25 cellular contexts compared by ENCODE assay signal in the genomic region with DNA sequence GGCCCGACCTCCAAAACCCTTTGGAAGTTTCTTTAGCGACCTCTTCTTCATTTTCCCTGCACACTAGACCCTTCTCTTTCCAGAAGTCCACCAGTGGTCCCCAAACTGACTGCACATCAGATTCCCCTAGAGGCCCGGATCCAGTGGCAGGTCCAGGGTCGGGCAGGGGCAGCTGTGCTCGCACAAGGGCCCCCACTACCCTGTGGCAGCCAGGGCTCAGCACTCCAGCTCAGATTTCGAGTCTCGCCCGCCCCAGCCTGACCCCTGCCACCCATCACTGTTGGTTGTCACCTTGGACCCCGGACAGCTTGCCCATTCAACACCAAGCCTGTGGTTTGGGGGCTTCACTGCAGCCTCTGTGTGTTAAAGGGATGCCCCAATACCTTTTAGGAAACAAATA.
"Had no signal": no experiment of that assay in that cellular context is flagged by ENCODE, and none has a peak within 500 bp of the region (broad histone marks: within the 10 kb centered on the region; RNA-seq: fewer than 3 reads in every experiment).

No MANE protein-coding gene starts in this region.

- DNase-seq: head of caudate nucleus; hypothalamus; immature natural killer cell; left ventricle myocardium inferior; mesendoderm; naive B cell; natural killer cell; nucleus accumbens; right lobe of liver; stimulated activated CD4-positive, alpha-beta T cell treated with anti-CD3 and anti-CD28 coated beads, Interleukin-1b, Interleukin-23, amount 100 ng/mL, for 48 hours; stimulated activated CD4-positive, alpha-beta T cell treated with anti-CD3 and anti-CD28 coated beads, Interleukin-2, amount 100 ng/mL, for 48 hours; stimulated activated CD4-positive, alpha-beta T cell treated with anti-CD3 and anti-CD28 coated beads, Interleukin-4, amount 100 ng/mL, for 4 hours; stimulated activated CD8-positive, alpha-beta memory T cell treated with anti-CD3 and anti-CD28 coated beads, Interleukin-4, amount 100 ng/mL, for 48 hours; stimulated activated naive CD8-positive, alpha-beta T cell treated with anti-CD3 and anti-CD28 coated beads, Interleukin-15, Interleukin-2, amounts not matched to agents 100 U/mL and 50 U/mL, for 24 hours; stomach; tibial artery; trophoblast cell; upper lobe of right lung had no signal

- H3K4me3 Mint-ChIP-seq: immature natural killer cell; mesothelial cell of epicardium; naive B cell; natural killer cell; stimulated activated memory B cell treated with anti-CD40 and anti-IgM and Interleukin-4, amounts not matched to agents 10 μg/mL and 1 μg/mL and 100 μg/mL, for 72 hours had no signal

- H3K27ac Mint-ChIP-seq: immature natural killer cell; mesothelial cell of epicardium; naive B cell; natural killer cell; progenitor cell of endocrine pancreas; stimulated activated memory B cell treated with anti-CD40 and anti-IgM and Interleukin-4, amounts not matched to agents 10 μg/mL and 1 μg/mL and 100 μg/mL, for 72 hours had no signal

- H3K9me3 ChIP-seq: left ventricle myocardium inferior, pancreas, right atrium auricular region, right lobe of liver, stomach, suprapubic skin, thoracic aorta, tibial artery, upper lobe of right lung had no signal

- H3K27me3 Mint-ChIP-seq: naive B cell; progenitor cell of endocrine pancreas; stimulated activated memory B cell treated with anti-CD40 and anti-IgM and Interleukin-4, amounts not matched to agents 10 μg/mL and 1 μg/mL and 100 μg/mL, for 72 hours had no signal

- H3K36me3 Mint-ChIP-seq: naive B cell, natural killer cell had no signal

- H3K4me1 Mint-ChIP-seq: immature natural killer cell, natural killer cell had no signal

- ATAC-seq: natural killer cell; pancreas; stimulated activated memory B cell treated with anti-CD40 and anti-IgM and Interleukin-4, amounts not matched to agents 10 μg/mL and 1 μg/mL and 100 μg/mL, for 72 hours; stimulated activated naive CD8-positive, alpha-beta T cell treated with anti-CD3 and anti-CD28 coated beads, Interleukin-15, Interleukin-2, amounts not matched to agents 100 U/mL and 50 U/mL, for 24 hours; upper lobe of right lung had no signal
